In the genomic region with DNA sequence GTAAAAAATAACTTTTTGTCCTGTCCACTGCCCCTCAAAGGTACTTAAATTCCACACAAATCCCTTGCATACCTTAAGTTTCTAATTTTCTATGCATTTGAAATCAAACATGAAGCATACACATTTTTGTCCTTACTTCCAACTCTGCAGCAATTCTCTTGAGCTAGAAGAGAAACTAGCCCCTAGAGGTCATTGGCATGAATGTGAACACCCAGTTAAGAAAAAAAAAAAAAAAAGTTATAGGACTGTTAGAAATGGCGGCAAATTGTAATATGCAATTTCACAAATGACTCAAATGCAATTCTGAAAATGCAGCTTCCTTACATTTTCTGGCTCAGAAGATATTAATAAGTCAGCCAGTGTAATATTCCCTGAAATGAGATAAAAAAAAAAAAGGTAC, we compare ENCODE assay signal across 2 cellular contexts.
TF ChIP-seq lines count a peak whose summit lies in the region.

No MANE protein-coding gene starts in this region.

TF ChIP-seq in SK-N-SH, 30 proteins besides CTCF, POLR2A, EP300 and RAD21:
- TF ChIP-seq, protein P1, sequence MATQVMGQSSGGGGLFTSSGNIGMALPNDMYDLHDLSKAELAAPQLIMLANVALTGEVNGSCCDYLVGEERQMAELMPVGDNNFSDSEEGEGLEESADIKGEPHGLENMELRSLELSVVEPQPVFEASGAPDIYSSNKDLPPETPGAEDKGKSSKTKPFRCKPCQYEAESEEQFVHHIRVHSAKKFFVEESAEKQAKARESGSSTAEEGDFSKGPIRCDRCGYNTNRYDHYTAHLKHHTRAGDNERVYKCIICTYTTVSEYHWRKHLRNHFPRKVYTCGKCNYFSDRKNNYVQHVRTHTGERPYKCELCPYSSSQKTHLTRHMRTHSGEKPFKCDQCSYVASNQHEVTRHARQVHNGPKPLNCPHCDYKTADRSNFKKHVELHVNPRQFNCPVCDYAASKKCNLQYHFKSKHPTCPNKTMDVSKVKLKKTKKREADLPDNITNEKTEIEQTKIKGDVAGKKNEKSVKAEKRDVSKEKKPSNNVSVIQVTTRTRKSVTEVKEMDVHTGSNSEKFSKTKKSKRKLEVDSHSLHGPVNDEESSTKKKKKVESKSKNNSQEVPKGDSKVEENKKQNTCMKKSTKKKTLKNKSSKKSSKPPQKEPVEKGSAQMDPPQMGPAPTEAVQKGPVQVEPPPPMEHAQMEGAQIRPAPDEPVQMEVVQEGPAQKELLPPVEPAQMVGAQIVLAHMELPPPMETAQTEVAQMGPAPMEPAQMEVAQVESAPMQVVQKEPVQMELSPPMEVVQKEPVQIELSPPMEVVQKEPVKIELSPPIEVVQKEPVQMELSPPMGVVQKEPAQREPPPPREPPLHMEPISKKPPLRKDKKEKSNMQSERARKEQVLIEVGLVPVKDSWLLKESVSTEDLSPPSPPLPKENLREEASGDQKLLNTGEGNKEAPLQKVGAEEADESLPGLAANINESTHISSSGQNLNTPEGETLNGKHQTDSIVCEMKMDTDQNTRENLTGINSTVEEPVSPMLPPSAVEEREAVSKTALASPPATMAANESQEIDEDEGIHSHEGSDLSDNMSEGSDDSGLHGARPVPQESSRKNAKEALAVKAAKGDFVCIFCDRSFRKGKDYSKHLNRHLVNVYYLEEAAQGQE (IDR thresholded peaks at IDR 0.05; ENCODE audit: low read depth, low read length), result no peak
- TF ChIP-seq RFX5 (IDR thresholded peaks at IDR 0.05; ENCODE audit: low read length) (no peak), NRF1 (IDR thresholded peaks at IDR 0.05; ENCODE audit: low read depth, low read length) (no peak), SIN3A (IDR thresholded peaks at IDR 0.05; ENCODE audit: borderline replicate concordance, low read depth, low read length) (no peak), TEAD4 (IDR thresholded peaks at IDR 0.05; ENCODE audit: borderline replicate concordance, insufficient read depth) (no peak), NFIC (IDR thresholded peaks at IDR 0.05; ENCODE audit: borderline replicate concordance) (no peak), SMC3 (IDR thresholded peaks at IDR 0.05; ENCODE audit: low read depth, low read length) (no peak), CHD2 (IDR thresholded peaks at IDR 0.05; ENCODE audit: low read length, partially characterized antibody) (no peak), RXRA (IDR thresholded peaks at IDR 0.05; ENCODE audit: borderline replicate concordance, low read depth) (no peak), EZH2phosphoT487 (IDR thresholded peaks at IDR 0.05; ENCODE audit: borderline replicate concordance, low read depth) (no peak), ELF1 (IDR thresholded peaks at IDR 0.05) (no peak)
- TF ChIP-seq, protein P2, sequence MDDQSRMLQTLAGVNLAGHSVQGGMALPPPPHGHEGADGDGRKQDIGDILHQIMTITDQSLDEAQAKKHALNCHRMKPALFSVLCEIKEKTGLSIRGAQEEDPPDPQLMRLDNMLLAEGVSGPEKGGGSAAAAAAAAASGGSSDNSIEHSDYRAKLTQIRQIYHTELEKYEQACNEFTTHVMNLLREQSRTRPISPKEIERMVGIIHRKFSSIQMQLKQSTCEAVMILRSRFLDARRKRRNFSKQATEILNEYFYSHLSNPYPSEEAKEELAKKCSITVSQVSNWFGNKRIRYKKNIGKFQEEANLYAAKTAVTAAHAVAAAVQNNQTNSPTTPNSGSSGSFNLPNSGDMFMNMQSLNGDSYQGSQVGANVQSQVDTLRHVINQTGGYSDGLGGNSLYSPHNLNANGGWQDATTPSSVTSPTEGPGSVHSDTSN (IDR thresholded peaks at IDR 0.05), result no peak
- TF ChIP-seq, protein P3, sequence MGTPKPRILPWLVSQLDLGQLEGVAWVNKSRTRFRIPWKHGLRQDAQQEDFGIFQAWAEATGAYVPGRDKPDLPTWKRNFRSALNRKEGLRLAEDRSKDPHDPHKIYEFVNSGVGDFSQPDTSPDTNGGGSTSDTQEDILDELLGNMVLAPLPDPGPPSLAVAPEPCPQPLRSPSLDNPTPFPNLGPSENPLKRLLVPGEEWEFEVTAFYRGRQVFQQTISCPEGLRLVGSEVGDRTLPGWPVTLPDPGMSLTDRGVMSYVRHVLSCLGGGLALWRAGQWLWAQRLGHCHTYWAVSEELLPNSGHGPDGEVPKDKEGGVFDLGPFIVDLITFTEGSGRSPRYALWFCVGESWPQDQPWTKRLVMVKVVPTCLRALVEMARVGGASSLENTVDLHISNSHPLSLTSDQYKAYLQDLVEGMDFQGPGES (IDR thresholded peaks at IDR 0.05; ENCODE audit: low read depth, low read length), result no peak
- TF ChIP-seq, protein P4, sequence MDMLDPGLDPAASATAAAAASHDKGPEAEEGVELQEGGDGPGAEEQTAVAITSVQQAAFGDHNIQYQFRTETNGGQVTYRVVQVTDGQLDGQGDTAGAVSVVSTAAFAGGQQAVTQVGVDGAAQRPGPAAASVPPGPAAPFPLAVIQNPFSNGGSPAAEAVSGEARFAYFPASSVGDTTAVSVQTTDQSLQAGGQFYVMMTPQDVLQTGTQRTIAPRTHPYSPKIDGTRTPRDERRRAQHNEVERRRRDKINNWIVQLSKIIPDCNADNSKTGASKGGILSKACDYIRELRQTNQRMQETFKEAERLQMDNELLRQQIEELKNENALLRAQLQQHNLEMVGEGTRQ (IDR thresholded peaks at IDR 0.05; ENCODE audit: borderline replicate concordance, low read depth, low read length), result no peak
TF ChIP-seq in SK-N-SH: peak in this region for 0.

TF ChIP-seq in SK-N-SH treated with all-trans-retinoic acid at 6 μM for 48 hours, 23 proteins besides CTCF, POLR2A, EP300 and RAD21:
- TF ChIP-seq SNAI2 (CRISPR knock-in tag; IDR thresholded peaks at IDR 0.05) (no peak), PPARA (CRISPR knock-in tag; IDR thresholded peaks at IDR 0.05; ENCODE audit: borderline replicate concordance) (no peak), ISL1 (CRISPR knock-in tag; IDR thresholded peaks at IDR 0.05) (no peak), CSDC2 (CRISPR knock-in tag; IDR thresholded peaks at IDR 0.05) (no peak), ARNTL (CRISPR knock-in tag; IDR thresholded peaks at IDR 0.05; ENCODE audit: borderline replicate concordance, low read depth) (no peak), ZNF8 (CRISPR knock-in tag; IDR thresholded peaks at IDR 0.05) (no peak), ZFP3 (CRISPR knock-in tag; IDR thresholded peaks at IDR 0.05) (no peak), GLIS3 (CRISPR knock-in tag; IDR thresholded peaks at IDR 0.05) (no peak), OSR1 (CRISPR knock-in tag; IDR thresholded peaks at IDR 0.05) (no peak), ZNF565 (CRISPR knock-in tag; conservative IDR thresholded peaks at IDR 0.05; ENCODE audit: low read depth) (no peak)
- TF ChIP-seq, protein P5, sequence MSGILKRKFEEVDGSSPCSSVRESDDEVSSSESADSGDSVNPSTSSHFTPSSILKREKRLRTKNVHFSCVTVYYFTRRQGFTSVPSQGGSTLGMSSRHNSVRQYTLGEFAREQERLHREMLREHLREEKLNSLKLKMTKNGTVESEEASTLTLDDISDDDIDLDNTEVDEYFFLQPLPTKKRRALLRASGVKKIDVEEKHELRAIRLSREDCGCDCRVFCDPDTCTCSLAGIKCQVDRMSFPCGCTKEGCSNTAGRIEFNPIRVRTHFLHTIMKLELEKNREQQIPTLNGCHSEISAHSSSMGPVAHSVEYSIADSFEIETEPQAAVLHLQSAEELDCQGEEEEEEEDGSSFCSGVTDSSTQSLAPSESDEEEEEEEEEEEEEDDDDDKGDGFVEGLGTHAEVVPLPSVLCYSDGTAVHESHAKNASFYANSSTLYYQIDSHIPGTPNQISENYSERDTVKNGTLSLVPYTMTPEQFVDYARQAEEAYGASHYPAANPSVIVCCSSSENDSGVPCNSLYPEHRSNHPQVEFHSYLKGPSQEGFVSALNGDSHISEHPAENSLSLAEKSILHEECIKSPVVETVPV (CRISPR knock-in tag; IDR thresholded peaks at IDR 0.05), result no peak
- TF ChIP-seq, protein P6, sequence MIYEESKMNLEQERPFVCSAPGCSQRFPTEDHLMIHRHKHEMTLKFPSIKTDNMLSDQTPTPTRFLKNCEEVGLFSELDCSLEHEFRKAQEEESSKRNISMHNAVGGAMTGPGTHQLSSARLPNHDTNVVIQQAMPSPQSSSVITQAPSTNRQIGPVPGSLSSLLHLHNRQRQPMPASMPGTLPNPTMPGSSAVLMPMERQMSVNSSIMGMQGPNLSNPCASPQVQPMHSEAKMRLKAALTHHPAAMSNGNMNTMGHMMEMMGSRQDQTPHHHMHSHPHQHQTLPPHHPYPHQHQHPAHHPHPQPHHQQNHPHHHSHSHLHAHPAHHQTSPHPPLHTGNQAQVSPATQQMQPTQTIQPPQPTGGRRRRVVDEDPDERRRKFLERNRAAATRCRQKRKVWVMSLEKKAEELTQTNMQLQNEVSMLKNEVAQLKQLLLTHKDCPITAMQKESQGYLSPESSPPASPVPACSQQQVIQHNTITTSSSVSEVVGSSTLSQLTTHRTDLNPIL (CRISPR knock-in tag; IDR thresholded peaks at IDR 0.05; ENCODE audit: low read depth), result no peak
